26 cellular contexts compared by ENCODE assay signal in the genomic region with DNA sequence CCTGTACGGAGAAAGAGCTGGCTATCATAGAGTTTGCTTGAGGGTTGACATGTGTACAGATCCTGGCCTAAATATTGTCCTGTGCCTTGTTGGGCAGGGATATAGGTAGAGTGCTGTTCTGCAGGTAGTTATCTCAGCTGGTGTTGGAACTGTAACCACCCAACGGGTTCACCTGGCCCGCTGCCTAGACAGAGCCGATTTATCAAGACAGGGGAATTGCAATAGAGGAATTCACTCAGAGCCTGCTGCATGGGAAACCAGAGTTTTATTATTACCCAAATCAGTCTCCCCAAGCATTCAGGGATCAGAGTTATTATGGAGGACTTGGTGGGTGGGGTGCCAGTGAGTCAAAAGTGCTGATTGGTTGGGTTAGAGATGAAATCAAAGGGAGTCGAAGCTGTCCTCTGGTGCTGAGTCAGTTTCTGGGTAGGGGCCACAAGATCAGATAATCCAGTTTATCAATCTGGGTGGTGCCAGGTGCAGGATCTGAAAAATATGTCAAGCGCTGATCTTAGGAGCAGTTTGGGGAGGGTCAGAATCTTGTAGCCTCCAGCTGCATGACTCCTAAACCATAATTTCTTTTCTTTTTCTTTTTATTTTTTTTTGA. TPM values are rescaled to one million over a fixed set of nuclear protein-coding genes. Genes with fewer than 3 reads are reported as not detected.
DNase-seq lines count a peak whose midpoint lies in the region; ATAC-seq, FAIRE-seq and TF ChIP-seq lines count a peak whose summit lies in the region.
"Had no signal": no experiment of that assay in that cellular context is flagged by ENCODE, and none has a peak within 500 bp of the region (broad histone marks: within the 10 kb centered on the region; RNA-seq: fewer than 3 reads in every experiment).

No MANE protein-coding gene starts in this region.

- H3K4me1 Mint-ChIP-seq in astrocyte (ENCODE audit: low read depth, unreplicated experiment): peaks cover 2% of the 10 kb centered on the region
- H3K4me1 Mint-ChIP-seq: CD4-positive, alpha-beta memory T cell had no signal

- no peak overlapping the region for H2AFZ ChIP-seq in PC-3 (ENCODE audit: low read length)
- H2AFZ ChIP-seq in astrocyte (ENCODE audit: low read depth, low read length): no peak overlapping the region
- H2AFZ ChIP-seq: GM23338 had no signal

- H3K9me3 Mint-ChIP-seq in astrocyte (ENCODE audit: unreplicated experiment): no peaks in the 10 kb centered on the region
- H3K9me3 Mint-ChIP-seq in activated naive CD4-positive, alpha-beta T cell treated with anti-CD3 and anti-CD28 coated beads, Interleukin-2, amount 50 U/mL, for 72 hours: no peaks in the 10 kb centered on the region
- H3K9me3 Mint-ChIP-seq: CD4-positive, alpha-beta memory T cell; HFFc6 had no signal

- H3K4me2 ChIP-seq in PC-3 (ENCODE audit: low read length) (no peak overlapping the region), astrocyte (ENCODE audit: low read length) (no peak overlapping the region)
- H3K4me2 ChIP-seq: GM23338 had no signal

- intact Hi-C loops in PC-3 (cut with micrococcal nuclease): no loop called here

- FAIRE-seq in astrocyte (lab: Jason Lieb, UNC): peak; percentile 88
- FAIRE-seq in small intestine (lab: Jason Lieb, UNC): no peak
- FAIRE-seq: GM18507, HTR-8/SVneo had no signal

- no peaks in the 10 kb centered on the region for H3K9me3 ChIP-seq in PC-3 (ENCODE audit: low read length)
- H3K9me3 ChIP-seq in astrocyte (ENCODE audit: insufficient read depth, low read depth, low read length): no peaks in the 10 kb centered on the region
- H3K9me3 ChIP-seq in small intestine (ENCODE audit: control insufficient read depth, low read depth): no peaks in the 10 kb centered on the region
- H3K9me3 ChIP-seq: SJSA1 had no signal

- POLR2A ChIA-PET in PC-3 (lab: Charles Lee; ENCODE audit: unreplicated experiment): no interaction called here

- no peaks in the 10 kb centered on the region for H3K9me2 ChIP-seq in PC-3 (replicated peaks; ENCODE audit: low read length)

- H3K36me3 ChIP-seq in PC-3 (ENCODE audit: low read depth, low read length) (no peaks in the 10 kb centered on the region), astrocyte (ENCODE audit: insufficient read depth, low read length) (no peaks in the 10 kb centered on the region), small intestine (ENCODE audit: control insufficient read depth in 2 of 2, insufficient read depth in 2 of 2, low read length in 2 of 2) (no peaks in the 10 kb centered on the region)
- H3K36me3 ChIP-seq: SJSA1 had no signal

- no TSS peak for BruUV-seq in PC-3 (replicated peaks; lab: Mats Ljungman, UMichigan)

- H3K4me1 ChIP-seq in PC-3 (ENCODE audit: insufficient read depth, low read length): peaks cover 27% of the 10 kb centered on the region
- H3K4me1 ChIP-seq in astrocyte (ENCODE audit: insufficient read depth, low read length): no peaks in the 10 kb centered on the region
- no peaks in the 10 kb centered on the region for H3K4me1 ChIP-seq in small intestine (ENCODE audit: control insufficient read depth in 2 of 2, insufficient read depth in 1 of 2, low read depth in 1 of 2, low read length in 1 of 2)

- H3F3A ChIP-seq in PC-3 (ENCODE audit: low read length, unreplicated experiment): no peaks in the 10 kb centered on the region

- H3K27me3 ChIP-seq in PC-3 (ENCODE audit: low read length): no peaks in the 10 kb centered on the region
- H3K27me3 ChIP-seq in astrocyte (ENCODE audit: insufficient read depth, low read length): no peaks in the 10 kb centered on the region
- H3K27me3 ChIP-seq in small intestine (ENCODE audit: control insufficient read depth in 2 of 2, insufficient read depth in 2 of 2, low read length in 2 of 2): no peaks in the 10 kb centered on the region
- H3K27me3 ChIP-seq: SJSA1 had no signal

- H3K4me3 ChIP-seq in PC-3 (ENCODE audit: low read length): no peak overlapping the region
- H3K4me3 ChIP-seq in astrocyte (ENCODE audit: insufficient read depth, low read depth, low read length): no peak overlapping the region
- H3K4me3 ChIP-seq in small intestine (ENCODE audit: low read depth in 1 of 2, low read length in 2 of 2): no peak overlapping the region
- H3K4me3 ChIP-seq: GM23338, SJSA1 had no signal

- no peak for DNase-seq in PC-3
- no peak for DNase-seq in astrocyte (ENCODE audit: low read depth)
- peak; percentile 45 for DNase-seq in left lobe of liver (ENCODE audit: low spot score)
- peak; percentile 79 for DNase-seq in small intestine
- no peak for DNase-seq in SK-N-DZ (ENCODE audit: low spot score)
- DNase-seq in activated naive CD4-positive, alpha-beta T cell treated with anti-CD3 and anti-CD28 coated beads, Interleukin-2, amount 50 U/mL, for 72 hours (ENCODE audit: low spot score in 2 of 2): no peak
- DNase-seq: C1 segment of cervical spinal cord; CD4-positive, alpha-beta memory T cell; COR-L47; DMS53; H9; HFFc6; KG1; NCI-H1048; NCI-H1417; NCI-H1694; NCI-H2171 treated with DMSO at 0.1 percent for 48 hours; NCI-H345; NCI-H510A treated with DMSO at 0.1 percent for 48 hours; Right ventricle myocardium superior; RPMI8226 had no signal

- 45 to 57% (median 54%) methylated on average over 5 to 6 of the region's 6 CpGs for WGBS in small intestine, 3 donors

- no peak for ATAC-seq in PC-3
- ATAC-seq in left lobe of liver: peak; percentile 34
- ATAC-seq in HG03521 (IDR thresholded peaks at IDR 0.05; ENCODE audit: unreplicated experiment): no peak
- ATAC-seq in activated naive CD4-positive, alpha-beta T cell treated with anti-CD3 and anti-CD28 coated beads, Interleukin-2, amount 50 U/mL, for 72 hours: no peak
- ATAC-seq: GM23338 had no signal

- H4K20me1 ChIP-seq in PC-3 (ENCODE audit: low read length) (no peaks in the 10 kb centered on the region), astrocyte (ENCODE audit: insufficient read depth, low read length) (no peaks in the 10 kb centered on the region)

- H3K9ac ChIP-seq in PC-3 (ENCODE audit: low read length) (no peak overlapping the region), astrocyte (ENCODE audit: low read length) (no peak overlapping the region)

- CTCF ChIA-PET in PC-3 (lab: Charles Lee): no interaction called here

- H3K27ac Mint-ChIP-seq in astrocyte (ENCODE audit: unreplicated experiment): no peak overlapping the region
- no peak overlapping the region for H3K27ac Mint-ChIP-seq in activated naive CD4-positive, alpha-beta T cell treated with anti-CD3 and anti-CD28 coated beads, Interleukin-2, amount 50 U/mL, for 72 hours
- H3K27ac Mint-ChIP-seq: CD4-positive, alpha-beta memory T cell; GM23338 had no signal

- no peaks in the 10 kb centered on the region for H3K36me3 Mint-ChIP-seq in astrocyte (ENCODE audit: low read depth, unreplicated experiment)
- no peaks in the 10 kb centered on the region for H3K36me3 Mint-ChIP-seq in activated naive CD4-positive, alpha-beta T cell treated with anti-CD3 and anti-CD28 coated beads, Interleukin-2, amount 50 U/mL, for 72 hours
- H3K36me3 Mint-ChIP-seq: CD4-positive, alpha-beta memory T cell had no signal

- no peaks in the 10 kb centered on the region for H3K27me3 Mint-ChIP-seq in astrocyte (ENCODE audit: low read depth, unreplicated experiment)
- H3K27me3 Mint-ChIP-seq: CD4-positive, alpha-beta memory T cell had no signal

- H3K4me3 Mint-ChIP-seq in astrocyte (ENCODE audit: unreplicated experiment): no peak overlapping the region
- H3K4me3 Mint-ChIP-seq: CD4-positive, alpha-beta memory T cell; GM23338; H9; HFFc6 had no signal

- TF ChIP-seq CTCF in PC-3 (conservative IDR thresholded peaks at IDR 0.05; ENCODE audit: low read depth, low read length): no peak
- no peak for TF ChIP-seq CTCF in astrocyte (IDR thresholded peaks at IDR 0.05; ENCODE audit: insufficient read depth, low read depth, low read length)

- no peaks in the 10 kb centered on the region for H3K79me2 ChIP-seq in PC-3 (ENCODE audit: low read length)
- H3K79me2 ChIP-seq in astrocyte (ENCODE audit: insufficient read depth, low read length): no peaks in the 10 kb centered on the region

- peak overlapping the region; percentile 79 for H3K27ac ChIP-seq in PC-3 (ENCODE audit: low read length)
- no peak overlapping the region for H3K27ac ChIP-seq in astrocyte (ENCODE audit: low read depth, low read length)
- H3K27ac ChIP-seq in small intestine (ENCODE audit: low read depth in 1 of 2, low read length in 1 of 2): peak overlapping the region in 1 of 2 donors; percentile 31
- H3K27ac ChIP-seq: SJSA1 had no signal

RNA-seq across cellular contexts. Expression of gene XIAP, which starts 42.5 kb away (rescaled TPM):
- 29.2 and 35.8 TPM in 2 replicates for total RNA-seq in PC-3 (2014; rRNA removed)
- total RNA-seq in astrocyte: 51.7 and 53.1 TPM in 2 replicates
- total RNA-seq in left lobe of liver: 26.8 TPM
- polyA plus RNA-seq in small intestine: 10 to 100 TPM; 11.6 to 16.4 (median 12.2) TPM
- polyA plus RNA-seq in SK-N-DZ (2014; cell fraction: cytosol; rRNA removed): 8.9 and 10.3 TPM in 2 replicates
- polyA plus RNA-seq in SK-N-DZ (2014; cell fraction: nucleus; rRNA removed): 4.5 and 4.6 TPM in 2 replicates
- 10 to 100 TPM; 20.2 to 36.0 TPM for total RNA-seq in activated naive CD4-positive, alpha-beta T cell treated with anti-CD3 and anti-CD28 coated beads, Interleukin-2, amount 50 U/mL, for 72 hours

Comparison
In these comparisons a context has a peak if more than half of its experiments do, and no peak if none do; other contexts are left out.
1. DNase-seq: peak in left lobe of liver (single experiment) and small intestine (single experiment); none in PC-3 (single experiment), astrocyte (single experiment), SK-N-DZ (single experiment) and activated naive CD4-positive, alpha-beta T cell treated with anti-CD3 and anti-CD28 coated beads, Interleukin-2, amount 50 U/mL, for 72 hours (0 of 2).